Comparison of ENCODE assay signal across 2 cellular contexts in genomic region chr11:2389344-2390026, GRCh38.
TF ChIP-seq lines count a peak whose summit lies in the region.

No MANE protein-coding gene starts in this region.

TF ChIP-seq in HepG2, 621 proteins besides CTCF, POLR2A, EP300 and RAD21:
- 0 out of 2 replicates have a peak, but pooled peaks have one; percentile 15 for TF ChIP-seq BHLHE40 (IDR thresholded peaks at IDR 0.05; ENCODE audit: low read length)
- TF ChIP-seq ZNF274 (CRISPR knock-in tag; IDR thresholded peaks at IDR 0.05): no peak

TF ChIP-seq in GM12878, 131 proteins besides CTCF, POLR2A, EP300 and RAD21:
- TF ChIP-seq BHLHE40 (IDR thresholded peaks at IDR 0.05; ENCODE audit: borderline replicate concordance in 1 of 2, low read depth in 2 of 2, low read length in 1 of 2): peak; percentile 58 to 82; a peak in 3 of 4 replicates
- no peak for TF ChIP-seq STAT1 (conservative IDR thresholded peaks at IDR 0.05)
- TF ChIP-seq CHD4 (IDR thresholded peaks at IDR 0.05): no peak
- TF ChIP-seq RCOR1 (conservative IDR thresholded peaks at IDR 0.05; ENCODE audit: low read depth, low read length): no peak
- TF ChIP-seq, protein P1, sequence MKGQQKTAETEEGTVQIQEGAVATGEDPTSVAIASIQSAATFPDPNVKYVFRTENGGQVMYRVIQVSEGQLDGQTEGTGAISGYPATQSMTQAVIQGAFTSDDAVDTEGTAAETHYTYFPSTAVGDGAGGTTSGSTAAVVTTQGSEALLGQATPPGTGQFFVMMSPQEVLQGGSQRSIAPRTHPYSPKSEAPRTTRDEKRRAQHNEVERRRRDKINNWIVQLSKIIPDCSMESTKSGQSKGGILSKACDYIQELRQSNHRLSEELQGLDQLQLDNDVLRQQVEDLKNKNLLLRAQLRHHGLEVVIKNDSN (IDR thresholded peaks at IDR 0.05; ENCODE audit: borderline replicate concordance, extremely low read length, insufficient read depth, low read depth, low read length): peak; percentile 31
- no peak for TF ChIP-seq SMAD1 (IDR thresholded peaks at IDR 0.05; ENCODE audit: low read depth, partially characterized antibody)
- peak; percentile 19; the same call in 1 of the 2 replicates for TF ChIP-seq PKNOX1 (IDR thresholded peaks at IDR 0.05)
